ENCODE assay signal across 17 cellular contexts in genomic region chr2:220224711-220225519, GRCh38.
DNase-seq lines count a peak whose midpoint lies in the region; ATAC-seq and TF ChIP-seq lines count a peak whose summit lies in the region.
"Had no signal": no experiment of that assay in that cellular context is flagged by ENCODE, and none has a peak within 500 bp of the region (broad histone marks: within the 10 kb centered on the region; RNA-seq: fewer than 3 reads in every experiment).

No MANE protein-coding gene starts in this region.

- no peak for TF ChIP-seq CTCF in SK-N-SH (IDR thresholded peaks at IDR 0.05)
- no peak for TF ChIP-seq CTCF in foreskin fibroblast (IDR thresholded peaks at IDR 0.05; ENCODE audit: low read depth, low read length)
- no peak for TF ChIP-seq CTCF in smooth muscle cell (IDR thresholded peaks at IDR 0.05; ENCODE audit: borderline replicate concordance, insufficient read depth, poor library complexity, severe bottlenecking)

- no peaks in the 10 kb centered on the region for H3K9me3 ChIP-seq in SK-N-SH
- no peaks in the 10 kb centered on the region for H3K9me3 ChIP-seq in smooth muscle cell (replicated peaks; ENCODE audit: low read depth)
- H3K9me3 ChIP-seq: body of pancreas, neutrophil had no signal

- H3K27me3 ChIP-seq in SK-N-SH (ENCODE audit: insufficient read depth) = no peaks in the 10 kb centered on the region
- H3K27me3 ChIP-seq in smooth muscle cell (ENCODE audit: low read depth) = no peaks in the 10 kb centered on the region
- H3K27me3 ChIP-seq: body of pancreas, neutrophil had no signal

- H4K20me1 ChIP-seq in SK-N-SH (ENCODE audit: insufficient read depth) = no peaks in the 10 kb centered on the region
- no peaks in the 10 kb centered on the region for H4K20me1 ChIP-seq in smooth muscle cell (ENCODE audit: low read depth)

- H2AFZ ChIP-seq in SK-N-SH (ENCODE audit: low read depth) (no peak overlapping the region), smooth muscle cell (ENCODE audit: low read depth) (no peak overlapping the region)

- H3K9me2 ChIP-seq in SK-N-SH = no peaks in the 10 kb centered on the region

- H3K9ac ChIP-seq in SK-N-SH (no peak overlapping the region), smooth muscle cell (ENCODE audit: low read depth) (no peak overlapping the region)

- no peaks in the 10 kb centered on the region for H3K36me3 ChIP-seq in SK-N-SH (replicated peaks in 1 of 2; ENCODE audit: control insufficient read depth in 1 of 2, insufficient read depth in 2 of 2, low read length in 1 of 2)
- H3K36me3 ChIP-seq in smooth muscle cell (ENCODE audit: low read depth) = no peaks in the 10 kb centered on the region
- H3K36me3 ChIP-seq: neutrophil had no signal

- H3F3A ChIP-seq in SK-N-SH (replicated peaks; ENCODE audit: insufficient read depth) (peaks cover 22% of the 10 kb centered on the region), smooth muscle cell (ENCODE audit: low read depth) (peaks cover 6% of the 10 kb centered on the region)

- TF ChIP-seq RAD21 in SK-N-SH (IDR thresholded peaks at IDR 0.05; ENCODE audit: low read length) = no peak

- H3K27ac ChIP-seq in SK-N-SH (ENCODE audit: low read depth in 2 of 2, low read length in 1 of 2) (peak overlapping the region in 1 of 2 experiments; percentile 78; a peak in 3 of 4 replicates), smooth muscle cell (ENCODE audit: low read depth) (peak overlapping the region; percentile 46)
- H3K27ac ChIP-seq: 22Rv1, body of pancreas, neutrophil had no signal

- H3K79me2 ChIP-seq in SK-N-SH (ENCODE audit: insufficient read depth) = no peaks in the 10 kb centered on the region
- H3K79me2 ChIP-seq in smooth muscle cell (ENCODE audit: low read depth) = no peaks in the 10 kb centered on the region

- H3K4me1 ChIP-seq in SK-N-SH (ENCODE audit: control insufficient read depth in 1 of 2, insufficient read depth in 2 of 2, low read depth in 1 of 2, low read length in 1 of 2) (peaks cover 0 to 29% of the 10 kb centered on the region in 2 experiments; a peak in 3 of 4 replicates), smooth muscle cell (ENCODE audit: low read depth) (no peaks in the 10 kb centered on the region)
- H3K4me1 ChIP-seq: body of pancreas had no signal

- peak; percentile 36 to 98; a peak in 3 of 4 replicates for TF ChIP-seq EP300 in SK-N-SH (IDR thresholded peaks at IDR 0.05; ENCODE audit: borderline replicate concordance in 1 of 2, low read depth in 1 of 2, low read length in 1 of 2)

- CTCF ChIA-PET in SK-N-SH (lab: Yijun Ruan, JAX) = no interaction called here

- no peak overlapping the region for H3K4me3 ChIP-seq in SK-N-SH (ENCODE audit: low read depth in 2 of 2, low read length in 1 of 2)
- no peak overlapping the region for H3K4me3 ChIP-seq in foreskin fibroblast (ENCODE audit: low read depth in 1 of 2, low read length in 2 of 2)
- no peak overlapping the region for H3K4me3 ChIP-seq in smooth muscle cell
- H3K4me3 ChIP-seq: body of pancreas had no signal

- POLR2A ChIA-PET in SK-N-SH (lab: Yijun Ruan, JAX) = no interaction called here

- WGBS in SK-N-SH (ENCODE audit: low lambda C conversion rate) = 0% methylated on average over 3 of the region's 4 CpGs
- 68% methylated on average over 4 of the region's 4 CpGs for WGBS in smooth muscle cell (ENCODE audit: low lambda C conversion rate)

- no peak for ATAC-seq in GM21723 (IDR thresholded peaks at IDR 0.05; ENCODE audit: unreplicated experiment)
- ATAC-seq: body of pancreas, left lobe of liver had no signal

- DNase-seq in NCI-H146 (lab: John Stamatoyannopoulos, UW) (peak; percentile 27), NCI-H146 treated with DMSO at 0.1 percent for 48 hours (lab: John Stamatoyannopoulos, UW; ENCODE audit: unreplicated experiment) (no peak), SK-N-SH (no peak), foreskin fibroblast (peak; percentile 77 to 82), smooth muscle cell (lab: John Stamatoyannopoulos, UW; ENCODE audit: unreplicated experiment) (no peak), NCI-H345 (lab: John Stamatoyannopoulos, UW) (no peak)
- DNase-seq in activated CD8-positive, alpha-beta memory T cell treated with anti-CD3 and anti-CD28 coated beads, Interleukin-2, amount 50 U/mL, for 48 hours = no peak
- DNase-seq: activated CD8-positive, alpha-beta memory T cell treated with anti-CD3 and anti-CD28 coated beads, Interleukin-2, amount 50 U/mL, for 4 hours; body of pancreas; erythroblast; NCI-H187 treated with DMSO at 0.1 percent for 48 hours; stimulated activated CD4-positive, alpha-beta T cell treated with anti-CD3 and anti-CD28 coated beads, Interleukin-1b, Interleukin-23, amount 100 ng/mL, for 48 hours; stimulated activated naive CD4-positive, alpha-beta T cell had no signal

- peak overlapping the region; percentile 46; the same call in 1 of the 2 replicates for H3K4me2 ChIP-seq in SK-N-SH
- peak overlapping the region; percentile 19 for H3K4me2 ChIP-seq in smooth muscle cell

TF ChIP-seq in SK-N-SH, 30 proteins besides CTCF, POLR2A, EP300 and RAD21 (continues in another document):
- peak; percentile 82; the same call in 1 of the 2 replicates for TF ChIP-seq FOXM1 (IDR thresholded peaks at IDR 0.05; ENCODE audit: low read depth)
- no peak for TF ChIP-seq EZH2phosphoT487 (IDR thresholded peaks at IDR 0.05; ENCODE audit: borderline replicate concordance, low read depth)
- TF ChIP-seq CHD2 (IDR thresholded peaks at IDR 0.05; ENCODE audit: low read length, partially characterized antibody) = no peak
- peak; percentile 34; the same call in 1 of the 2 replicates for TF ChIP-seq YY1 (IDR thresholded peaks at IDR 0.05; ENCODE audit: low read depth)
- TF ChIP-seq NRF1 (IDR thresholded peaks at IDR 0.05; ENCODE audit: low read depth, low read length) = no peak
- TF ChIP-seq RFX5 (IDR thresholded peaks at IDR 0.05; ENCODE audit: low read length) = no peak
- no peak for TF ChIP-seq IRF3 (IDR thresholded peaks at IDR 0.05; ENCODE audit: low read depth, low read length)
- no peak for TF ChIP-seq MXI1 (IDR thresholded peaks at IDR 0.05; ENCODE audit: low read depth, low read length)
- 0 out of 2 replicates have a peak, but pooled peaks have one; percentile 50 for TF ChIP-seq ZBTB33 (IDR thresholded peaks at IDR 0.05; ENCODE audit: borderline replicate concordance, low read depth)
- no peak for TF ChIP-seq RCOR1 (IDR thresholded peaks at IDR 0.05; ENCODE audit: low read length)
- no peak for TF ChIP-seq TAF1 (IDR thresholded peaks at IDR 0.05; ENCODE audit: borderline replicate concordance, low read depth, low read length)
- no peak for TF ChIP-seq SMC3 (IDR thresholded peaks at IDR 0.05; ENCODE audit: low read depth, low read length)
- TF ChIP-seq USF1 (IDR thresholded peaks at IDR 0.05; ENCODE audit: borderline replicate concordance, low read depth) = no peak; the same call in 1 of the 2 replicates
- TF ChIP-seq FOXJ3 (CRISPR knock-in tag; IDR thresholded peaks at IDR 0.05) = no peak
- TF ChIP-seq, protein P1, sequence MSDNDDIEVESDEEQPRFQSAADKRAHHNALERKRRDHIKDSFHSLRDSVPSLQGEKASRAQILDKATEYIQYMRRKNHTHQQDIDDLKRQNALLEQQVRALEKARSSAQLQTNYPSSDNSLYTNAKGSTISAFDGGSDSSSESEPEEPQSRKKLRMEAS (IDR thresholded peaks at IDR 0.05; ENCODE audit: low read depth) = peak; percentile 31; the same call in 1 of the 2 replicates
- TF ChIP-seq GABPA (IDR thresholded peaks at IDR 0.05; ENCODE audit: low read depth) = no peak
- peak; percentile 90; the same call in 1 of the 2 replicates for TF ChIP-seq RXRA (IDR thresholded peaks at IDR 0.05; ENCODE audit: borderline replicate concordance, low read depth)
- TF ChIP-seq PBX3 (IDR thresholded peaks at IDR 0.05) = peak; percentile 96
- no peak for TF ChIP-seq ELF1 (IDR thresholded peaks at IDR 0.05)

Comparison
In these comparisons a context has a peak if more than half of its experiments do, and no peak if none do; other contexts are left out.
1. DNase-seq: peak in NCI-H146 (single experiment) and foreskin fibroblast (2 of 2); none in NCI-H146 treated with DMSO at 0.1 percent for 48 hours (single experiment), SK-N-SH (single experiment), smooth muscle cell (single experiment), NCI-H345 (single experiment) and activated CD8-positive, alpha-beta memory T cell treated with anti-CD3 and anti-CD28 coated beads, Interleukin-2, amount 50 U/mL, for 48 hours (single experiment).